Comparison of ENCODE assay signal across 12 cellular contexts in genomic region chr15:76575177-76576078, GRCh38.
DNase-seq lines count a peak whose midpoint lies in the region; ATAC-seq, FAIRE-seq and TF ChIP-seq lines count a peak whose summit lies in the region.
"Had no signal": no experiment of that assay in that cellular context is flagged by ENCODE, and none has a peak within 500 bp of the region (broad histone marks: within the 10 kb centered on the region; RNA-seq: fewer than 3 reads in every experiment).

No MANE protein-coding gene starts in this region.

- H3K79me2 ChIP-seq in DOHH2 (ENCODE audit: control insufficient read depth, low read length) (no peaks in the 10 kb centered on the region), OCI-LY3 (ENCODE audit: low read length) (no peaks in the 10 kb centered on the region)

- DNase-seq in GM19239 (ENCODE audit: insufficient read length, low spot score) (peak; percentile 13), middle frontal gyrus (ENCODE audit: extremely low spot score, low spot score) (no peak), glutamatergic neuron (no peak), mesenchymal stem cell (no peak)
- DNase-seq in activated CD4-positive, alpha-beta T cell treated with anti-CD3 and anti-CD28 coated beads, Interleukin-2, amount 10 ng/mL, durations not matched to agents 7 days and 5 days: no peak
- DNase-seq: activated CD4-positive, alpha-beta T cell treated with anti-CD3 and anti-CD28 coated beads, Interleukin-2, amount 50 U/mL, for 4 hours; caudate nucleus; DND-41 had no signal

- H2BK120ac ChIP-seq in mesenchymal stem cell (ENCODE audit: low read depth, low read length): no peak overlapping the region

- no peaks in the 10 kb centered on the region for H3K36me3 ChIP-seq in DOHH2 (ENCODE audit: control insufficient read depth, low read length)
- H3K36me3 ChIP-seq in OCI-LY3 (replicated peaks; ENCODE audit: low read depth, low read length): peaks cover 12% of the 10 kb centered on the region
- H3K36me3 ChIP-seq in mesenchymal stem cell (ENCODE audit: control insufficient read depth in 1 of 2, insufficient read depth in 2 of 2, low read depth in 1 of 2, low read length in 2 of 2): peaks cover 0 to 4% of the 10 kb centered on the region in 2 experiments
- H3K36me3 ChIP-seq: neutrophil had no signal

- no peak overlapping the region for H3K14ac ChIP-seq in mesenchymal stem cell (ENCODE audit: low read length in 2 of 2)

- H3K4me3 ChIP-seq in DOHH2 (ENCODE audit: low read length) (peak overlapping the region; percentile 63), OCI-LY3 (ENCODE audit: low read length) (peak overlapping the region; percentile 61), mesenchymal stem cell (ENCODE audit: insufficient read depth in 1 of 2, low read depth in 1 of 2, low read length in 2 of 2) (no peak overlapping the region)

- H3K23ac ChIP-seq in mesenchymal stem cell (ENCODE audit: low read length in 2 of 2): no peak overlapping the region

- H2AFZ ChIP-seq in OCI-LY3 (ENCODE audit: low read depth, low read length): no peak overlapping the region
- no peak overlapping the region for H2AFZ ChIP-seq in mesenchymal stem cell (ENCODE audit: low read depth, low read length)

- H4K20me1 ChIP-seq in DOHH2 (ENCODE audit: control insufficient read depth, insufficient read depth, low read depth, low read length) (no peaks in the 10 kb centered on the region), OCI-LY3 (ENCODE audit: insufficient read depth, low read length) (no peaks in the 10 kb centered on the region)

- peak; percentile 93 for FAIRE-seq in GM19239 (lab: Jason Lieb, UNC)

- TF ChIP-seq CTCF in DOHH2 (IDR thresholded peaks at IDR 0.05; ENCODE audit: low read depth, low read length, poor library complexity, severe bottlenecking): no peak
- no peak for TF ChIP-seq CTCF in OCI-LY3 (IDR thresholded peaks at IDR 0.05; ENCODE audit: low read depth, low read length)
- TF ChIP-seq CTCF in glutamatergic neuron (IDR thresholded peaks at IDR 0.05; ENCODE audit: partially characterized antibody, unreplicated experiment): no peak

- no peak overlapping the region for H3K27ac Mint-ChIP-seq in glutamatergic neuron (ENCODE audit: unreplicated experiment)
- H3K27ac Mint-ChIP-seq in activated CD4-positive, alpha-beta T cell treated with anti-CD3 and anti-CD28 coated beads, Interleukin-2, amount 10 ng/mL, durations not matched to agents 7 days and 5 days: no peak overlapping the region

- H4K91ac ChIP-seq in mesenchymal stem cell (ENCODE audit: low read length): no peak overlapping the region

- H3K9ac ChIP-seq in OCI-LY3 (ENCODE audit: low read length) (peak overlapping the region; percentile 96), mesenchymal stem cell (ENCODE audit: low read length) (no peak overlapping the region)

- peak overlapping the region; percentile 82 for H3K27ac ChIP-seq in DOHH2 (ENCODE audit: low read depth, low read length)
- H3K27ac ChIP-seq in OCI-LY3 (ENCODE audit: low read length): peak overlapping the region; percentile 99
- no peak overlapping the region for H3K27ac ChIP-seq in mesenchymal stem cell (ENCODE audit: low read length, poor library complexity, severe bottlenecking)
- H3K27ac ChIP-seq: neutrophil had no signal

- H3K18ac ChIP-seq in mesenchymal stem cell (ENCODE audit: low read depth in 1 of 2, low read length in 2 of 2): no peak overlapping the region

- H3K4ac ChIP-seq in mesenchymal stem cell (ENCODE audit: low read depth in 1 of 2, low read length in 2 of 2): no peak overlapping the region

- H2BK12ac ChIP-seq in mesenchymal stem cell (ENCODE audit: low read length in 2 of 2): no peak overlapping the region

- H2BK15ac ChIP-seq in mesenchymal stem cell (ENCODE audit: low read depth, poor library complexity, severe bottlenecking): no peak overlapping the region

- no peaks in the 10 kb centered on the region for H3K4me1 Mint-ChIP-seq in glutamatergic neuron (ENCODE audit: low read depth, unreplicated experiment)
- H3K4me1 Mint-ChIP-seq in activated CD4-positive, alpha-beta T cell treated with anti-CD3 and anti-CD28 coated beads, Interleukin-2, amount 10 ng/mL, durations not matched to agents 7 days and 5 days: peaks cover 26% of the 10 kb centered on the region

- peaks cover 20% of the 10 kb centered on the region for H3F3A ChIP-seq in DOHH2 (ENCODE audit: control insufficient read depth, insufficient read depth)

- CTCF ChIA-PET in activated CD4-positive, alpha-beta T cell treated with anti-CD3 and anti-CD28 coated beads, Interleukin-2, amount 10 ng/mL, durations not matched to agents 7 days and 5 days (lab: Charles Lee): interaction anchor here (1.3 kb wide), 1 partner anchor 11 kb away, joined by 3 read pairs; no protein-coding TSS in a partner anchor

- H4K8ac ChIP-seq in mesenchymal stem cell (ENCODE audit: low read length): no peak overlapping the region

- H3K4me1 ChIP-seq in DOHH2 (ENCODE audit: control insufficient read depth, low read length) (peaks cover 44% of the 10 kb centered on the region), OCI-LY3 (ENCODE audit: low read length) (peaks cover 72% of the 10 kb centered on the region), mesenchymal stem cell (ENCODE audit: control insufficient read depth, insufficient read depth, low read depth, low read length) (peaks cover 11% of the 10 kb centered on the region)

- no peak overlapping the region for H2BK5ac ChIP-seq in mesenchymal stem cell (ENCODE audit: low read depth, low read length, poor library complexity, severe bottlenecking)

- H3K9me3 ChIP-seq in DOHH2 (ENCODE audit: control insufficient read depth, insufficient read depth, low read length): no peaks in the 10 kb centered on the region
- H3K9me3 ChIP-seq in OCI-LY3 (ENCODE audit: insufficient read depth, low read length): peaks cover 10% of the 10 kb centered on the region
- no peaks in the 10 kb centered on the region for H3K9me3 ChIP-seq in mesenchymal stem cell (ENCODE audit: control insufficient read depth, low read length)
- H3K9me3 ChIP-seq: neutrophil had no signal

- peak; percentile 94 for ATAC-seq in HG02973 (IDR thresholded peaks at IDR 0.05; ENCODE audit: unreplicated experiment)

- no peaks in the 10 kb centered on the region for H3K79me1 ChIP-seq in mesenchymal stem cell (replicated peaks; ENCODE audit: low read length, poor library complexity, severe bottlenecking)

- H3K4me3 Mint-ChIP-seq in glutamatergic neuron (ENCODE audit: unreplicated experiment): no peak overlapping the region
- H3K4me3 Mint-ChIP-seq in activated CD4-positive, alpha-beta T cell treated with anti-CD3 and anti-CD28 coated beads, Interleukin-2, amount 10 ng/mL, durations not matched to agents 7 days and 5 days: no peak overlapping the region

- POLR2A ChIA-PET in activated CD4-positive, alpha-beta T cell treated with anti-CD3 and anti-CD28 coated beads, Interleukin-2, amount 10 ng/mL, durations not matched to agents 7 days and 5 days (lab: Charles Lee): no interaction called here

- H3K9me2 ChIP-seq in DOHH2 (replicated peaks; ENCODE audit: control insufficient read depth, low read length): no peaks in the 10 kb centered on the region

- H2AK5ac ChIP-seq in mesenchymal stem cell (ENCODE audit: low read length, severe bottlenecking): no peak overlapping the region

- H3K27me3 ChIP-seq in DOHH2 (ENCODE audit: control insufficient read depth, low read length) (no peaks in the 10 kb centered on the region), OCI-LY3 (ENCODE audit: low read depth, low read length) (no peaks in the 10 kb centered on the region), mesenchymal stem cell (ENCODE audit: control insufficient read depth in 1 of 2, insufficient read depth in 1 of 2, low read length in 2 of 2) (no peaks in the 10 kb centered on the region)
- H3K27me3 ChIP-seq: neutrophil had no signal

- H3K27me3 Mint-ChIP-seq in glutamatergic neuron (ENCODE audit: unreplicated experiment): no peaks in the 10 kb centered on the region
- H3K27me3 Mint-ChIP-seq in activated CD4-positive, alpha-beta T cell treated with anti-CD3 and anti-CD28 coated beads, Interleukin-2, amount 10 ng/mL, durations not matched to agents 7 days and 5 days: no peaks in the 10 kb centered on the region

- H3K36me3 Mint-ChIP-seq in glutamatergic neuron (ENCODE audit: unreplicated experiment): peaks cover 5% of the 10 kb centered on the region
- H3K36me3 Mint-ChIP-seq in activated CD4-positive, alpha-beta T cell treated with anti-CD3 and anti-CD28 coated beads, Interleukin-2, amount 10 ng/mL, durations not matched to agents 7 days and 5 days (ENCODE audit: low read depth): peaks cover 4% of the 10 kb centered on the region

- peak overlapping the region; percentile 87 for H3K4me2 ChIP-seq in DOHH2 (ENCODE audit: low read length)
- peak overlapping the region; percentile 89 for H3K4me2 ChIP-seq in OCI-LY3 (ENCODE audit: low read length)
- no peak overlapping the region for H3K4me2 ChIP-seq in mesenchymal stem cell (ENCODE audit: low read length, poor library complexity, severe bottlenecking)

- 96% methylated on average over 1 of the region's 3 CpGs for WGBS in mesenchymal stem cell

- peaks cover 3% of the 10 kb centered on the region for H3K9me3 Mint-ChIP-seq in glutamatergic neuron (ENCODE audit: unreplicated experiment)
- H3K9me3 Mint-ChIP-seq in activated CD4-positive, alpha-beta T cell treated with anti-CD3 and anti-CD28 coated beads, Interleukin-2, amount 10 ng/mL, durations not matched to agents 7 days and 5 days: peaks cover 7% of the 10 kb centered on the region

Comparison
In these comparisons a context has a peak if more than half of its experiments do, and no peak if none do; other contexts are left out.
1. H3K4me3 ChIP-seq: peak in DOHH2 (single experiment) and OCI-LY3 (single experiment); none in mesenchymal stem cell (0 of 2).